In the genomic region with DNA sequence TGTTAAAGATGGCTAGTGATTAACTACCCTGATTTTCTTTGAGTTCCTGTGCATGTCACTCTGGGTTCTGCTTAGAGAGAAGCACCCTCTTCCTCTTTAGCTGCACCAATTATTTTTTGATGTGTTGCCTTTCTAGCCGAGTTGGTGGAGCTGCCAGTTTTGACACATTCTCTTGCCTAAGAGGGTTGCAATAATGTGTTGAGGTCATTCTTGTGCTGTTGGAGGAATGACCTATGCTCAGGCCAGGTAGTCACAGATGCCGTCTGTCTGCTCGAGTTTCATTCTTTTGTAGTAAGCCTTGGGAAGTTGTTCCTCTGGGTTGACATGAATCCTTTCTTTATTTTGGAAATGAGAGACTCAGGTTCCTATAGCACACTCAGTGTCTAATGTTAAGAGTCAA, we compare ENCODE assay signal across 14 cellular contexts.
A peak's percentile ranks its signal among the peaks of the same experiment; 100 is the strongest.
DNase-seq lines count a peak whose midpoint lies in the region; ATAC-seq and TF ChIP-seq lines count a peak whose summit lies in the region.
"Had no signal": no experiment of that assay in that cellular context is flagged by ENCODE, and none has a peak within 500 bp of the region (broad histone marks: within the 10 kb centered on the region; RNA-seq: fewer than 3 reads in every experiment).

No MANE protein-coding gene starts in this region.

- H2AFZ ChIP-seq in parathyroid adenoma = no peak overlapping the region

- no peaks in the 10 kb centered on the region for H3K27me3 Mint-ChIP-seq in mesothelial cell of epicardium (ENCODE audit: low read depth)
- no peaks in the 10 kb centered on the region for H3K27me3 Mint-ChIP-seq in progenitor cell of endocrine pancreas

- no peaks in the 10 kb centered on the region for H3K36me3 Mint-ChIP-seq in mesothelial cell of epicardium
- H3K36me3 Mint-ChIP-seq in progenitor cell of endocrine pancreas (ENCODE audit: insufficient read depth) = no peaks in the 10 kb centered on the region
- H3K36me3 Mint-ChIP-seq: activated naive CD4-positive, alpha-beta T cell treated with anti-CD3 and anti-CD28 coated beads, Interleukin-2, amount 50 U/mL, for 24 hours had no signal

- H3K27ac ChIP-seq in RWPE2 (ENCODE audit: poor library complexity, severe bottlenecking) = no peak overlapping the region
- H3K27ac ChIP-seq in parathyroid adenoma = peak overlapping the region; percentile 55

- H3K27me3 ChIP-seq in RWPE2 (ENCODE audit: insufficient read depth, poor library complexity, severe bottlenecking) (no peaks in the 10 kb centered on the region), parathyroid adenoma (ENCODE audit: control insufficient read depth, insufficient read depth, low read length) (no peaks in the 10 kb centered on the region)

- H3K4me2 ChIP-seq in parathyroid adenoma (ENCODE audit: low read length) = no peak overlapping the region

- no peak overlapping the region for H3K4me3 ChIP-seq in RWPE2 (ENCODE audit: severe bottlenecking)
- H3K4me3 ChIP-seq in parathyroid adenoma (ENCODE audit: low read depth, low read length) = no peak overlapping the region

- peak; percentile 73 for ATAC-seq in RWPE2 (ENCODE audit: low read depth)
- peak; percentile 93 for ATAC-seq in Right ventricle myocardium superior (ENCODE audit: poor library complexity)
- no peak for ATAC-seq in HG02623 (IDR thresholded peaks at IDR 0.05; ENCODE audit: unreplicated experiment)
- ATAC-seq: SK-N-SH treated with all-trans-retinoic acid at 6 μM for 48 hours had no signal

- H3K27ac Mint-ChIP-seq in mesothelial cell of epicardium (no peak overlapping the region), progenitor cell of endocrine pancreas (no peak overlapping the region)
- H3K27ac Mint-ChIP-seq: activated CD4-positive, alpha-beta memory T cell treated with anti-CD3 and anti-CD28 coated beads, Interleukin-2, amount 10 ng/mL, durations not matched to agents 7 days and 5 days; activated naive CD4-positive, alpha-beta T cell treated with anti-CD3 and anti-CD28 coated beads, Interleukin-2, amount 50 U/mL, for 24 hours had no signal

- H3K9me3 Mint-ChIP-seq in mesothelial cell of epicardium (no peaks in the 10 kb centered on the region), progenitor cell of endocrine pancreas (ENCODE audit: low read depth) (no peaks in the 10 kb centered on the region)
- H3K9me3 Mint-ChIP-seq: activated CD4-positive, alpha-beta memory T cell treated with anti-CD3 and anti-CD28 coated beads, Interleukin-2, amount 10 ng/mL, durations not matched to agents 7 days and 5 days; activated naive CD4-positive, alpha-beta T cell treated with anti-CD3 and anti-CD28 coated beads, Interleukin-2, amount 50 U/mL, for 24 hours had no signal

- H3K79me2 ChIP-seq in parathyroid adenoma = no peaks in the 10 kb centered on the region

- H3K4me1 ChIP-seq in RWPE2 (ENCODE audit: insufficient read depth, poor library complexity, severe bottlenecking) (no peaks in the 10 kb centered on the region), parathyroid adenoma (peaks cover 14% of the 10 kb centered on the region)

- H3K9me3 ChIP-seq in RWPE2 (ENCODE audit: severe bottlenecking) = no peaks in the 10 kb centered on the region
- H3K9me3 ChIP-seq in parathyroid adenoma (ENCODE audit: control insufficient read depth, low read length) = no peaks in the 10 kb centered on the region

- intact Hi-C loops in Right ventricle myocardium superior (cut with DNase I) = no loop called here

- H3K4me3 Mint-ChIP-seq in mesothelial cell of epicardium = no peak overlapping the region
- H3K4me3 Mint-ChIP-seq in progenitor cell of endocrine pancreas (ENCODE audit: low read depth) = no peak overlapping the region
- H3K4me3 Mint-ChIP-seq: activated CD4-positive, alpha-beta memory T cell treated with anti-CD3 and anti-CD28 coated beads, Interleukin-2, amount 10 ng/mL, durations not matched to agents 7 days and 5 days; activated naive CD4-positive, alpha-beta T cell treated with anti-CD3 and anti-CD28 coated beads, Interleukin-2, amount 50 U/mL, for 24 hours had no signal

- DNase-seq in LHCN-M2 (ENCODE audit: low read depth) (peak; percentile 47), RWPE2 (ENCODE audit: low spot score) (no peak), Right ventricle myocardium superior (no peak), mesothelial cell of epicardium (ENCODE audit: low spot score in 2 of 2, unreplicated experiment in 2 of 2) (no peak), progenitor cell of endocrine pancreas (ENCODE audit: low spot score, unreplicated experiment) (no peak), HCEC 1CT (no peak)
- DNase-seq: activated CD4-positive, alpha-beta memory T cell treated with anti-CD3 and anti-CD28 coated beads, Interleukin-2, amount 10 ng/mL, durations not matched to agents 7 days and 5 days; Kasumi-1; NCI-H524 treated with DMSO at 0.1 percent for 48 hours; posterior cingulate gyrus had no signal

- no peak overlapping the region for H3K9ac ChIP-seq in parathyroid adenoma

- H3K4me1 Mint-ChIP-seq in mesothelial cell of epicardium (peaks cover 41% of the 10 kb centered on the region), progenitor cell of endocrine pancreas (ENCODE audit: low read depth) (peaks cover 27% of the 10 kb centered on the region)
- H3K4me1 Mint-ChIP-seq: activated CD4-positive, alpha-beta memory T cell treated with anti-CD3 and anti-CD28 coated beads, Interleukin-2, amount 10 ng/mL, durations not matched to agents 7 days and 5 days; activated naive CD4-positive, alpha-beta T cell treated with anti-CD3 and anti-CD28 coated beads, Interleukin-2, amount 50 U/mL, for 24 hours had no signal

- H3K36me3 ChIP-seq in RWPE2 (ENCODE audit: low read depth) (no peaks in the 10 kb centered on the region), parathyroid adenoma (ENCODE audit: control insufficient read depth, insufficient read depth, low read length) (no peaks in the 10 kb centered on the region)

- TF ChIP-seq CTCF in RWPE2 (IDR thresholded peaks at IDR 0.05; ENCODE audit: poor library complexity, severe bottlenecking) (no peak), parathyroid adenoma (IDR thresholded peaks at IDR 0.05) (no peak), mesothelial cell of epicardium (IDR thresholded peaks at IDR 0.05; ENCODE audit: unreplicated experiment) (no peak), progenitor cell of endocrine pancreas (IDR thresholded peaks at IDR 0.05; ENCODE audit: unreplicated experiment) (no peak)
